In genomic region chr11:95788921-95789505, GRCh38 we compare ENCODE assay signal across 8 cellular contexts. TPM values are rescaled to one million over a fixed set of nuclear protein-coding genes. Genes with fewer than 3 reads are reported as not detected.
DNase-seq lines count a peak whose midpoint lies in the region; ATAC-seq, FAIRE-seq and TF ChIP-seq lines count a peak whose summit lies in the region.

No MANE protein-coding gene starts in this region.

- ATAC-seq in DND-41 (ENCODE audit: insufficient read depth, low read depth) (peak; percentile 8; the same call in 2 of the 3 replicates), RWPE2 (ENCODE audit: low read depth) (no peak)

- H3K4me3 ChIP-seq in DND-41 (ENCODE audit: low read depth in 1 of 2, low read length in 2 of 2) (peak overlapping the region; percentile 85 to 91), RWPE2 (ENCODE audit: severe bottlenecking) (peak overlapping the region; percentile 95), keratinocyte (ENCODE audit: control insufficient read depth in 2 of 3, extremely low read depth in 1 of 3, insufficient read depth in 2 of 3, low read depth in 1 of 3, low read length in 3 of 3) (peak overlapping the region; percentile 80 to 94 (median 94))

- H3K79me2 ChIP-seq in DND-41 (ENCODE audit: insufficient read depth, low read length) = peaks cover 74% of the 10 kb centered on the region
- peaks cover 39% of the 10 kb centered on the region for H3K79me2 ChIP-seq in keratinocyte (ENCODE audit: control insufficient read depth, insufficient read depth, low read length)

- H3K9ac ChIP-seq in DND-41 (ENCODE audit: low read depth, low read length) (peak overlapping the region; percentile 86), keratinocyte (ENCODE audit: control insufficient read depth, extremely low read depth, insufficient read depth, low read length) (peak overlapping the region; percentile 95)

- peaks cover 25% of the 10 kb centered on the region; the same call in 1 of the 2 replicates for H4K20me1 ChIP-seq in DND-41 (ENCODE audit: insufficient read depth, low read length)
- no peaks in the 10 kb centered on the region for H4K20me1 ChIP-seq in keratinocyte (ENCODE audit: control insufficient read depth, extremely low read depth, insufficient read depth, low read length)

- H2AFZ ChIP-seq in DND-41 (ENCODE audit: low read depth, low read length) (peak overlapping the region; percentile 93), keratinocyte (ENCODE audit: control insufficient read depth, low read length) (peak overlapping the region; percentile 85)

- H3K27ac ChIP-seq in DND-41 (ENCODE audit: low read length) (peak overlapping the region; percentile 88), RWPE2 (ENCODE audit: poor library complexity, severe bottlenecking) (peak overlapping the region; percentile 74), keratinocyte (ENCODE audit: control insufficient read depth, insufficient read depth, low read length) (peak overlapping the region; percentile 96)

- peaks cover 38% of the 10 kb centered on the region for H3K36me3 ChIP-seq in DND-41 (ENCODE audit: insufficient read depth, low read length)
- H3K36me3 ChIP-seq in RWPE2 (ENCODE audit: low read depth) = peaks cover 55% of the 10 kb centered on the region
- peaks cover 0 to 2% of the 10 kb centered on the region in 2 experiments for H3K36me3 ChIP-seq in keratinocyte (ENCODE audit: control insufficient read depth in 2 of 2, extremely low read depth in 1 of 2, insufficient read depth in 2 of 2, low read length in 2 of 2)

- in situ Hi-C loops in T47D (cut with HindIII; ENCODE audit: low pct_unique_long_range_greater_than_20kb, low sequenced_read_pairs) = no loop called here

- H3K9me1 ChIP-seq in keratinocyte (ENCODE audit: control insufficient read depth, extremely low read depth, insufficient read depth, low read length) = no peaks in the 10 kb centered on the region

- H3K4me2 ChIP-seq in DND-41 (ENCODE audit: insufficient read depth, low read length) (peak overlapping the region; percentile 75), keratinocyte (ENCODE audit: control insufficient read depth, extremely low read depth, insufficient read depth, low read depth, low read length) (peak overlapping the region; percentile 87)

- H3K4me1 ChIP-seq in DND-41 (ENCODE audit: insufficient read depth, low read length) = peaks cover 62% of the 10 kb centered on the region
- peaks cover 7% of the 10 kb centered on the region for H3K4me1 ChIP-seq in RWPE2 (ENCODE audit: insufficient read depth, poor library complexity, severe bottlenecking)
- H3K4me1 ChIP-seq in keratinocyte (ENCODE audit: control insufficient read depth, extremely low read depth, insufficient read depth, low read length) = peaks cover 17% of the 10 kb centered on the region

- H3K9me3 ChIP-seq in DND-41 (ENCODE audit: insufficient read depth, low read length, severe bottlenecking) (no peaks in the 10 kb centered on the region), RWPE2 (ENCODE audit: severe bottlenecking) (no peaks in the 10 kb centered on the region), keratinocyte (ENCODE audit: control insufficient read depth, low read depth, low read length) (no peaks in the 10 kb centered on the region)

- no peak for FAIRE-seq in keratinocyte (lab: Jason Lieb, UNC)

- peak; percentile 57 for DNase-seq in DND-41
- peak; percentile 40 for DNase-seq in HEK293T (ENCODE audit: extremely low spot score)
- peak; percentile 42 for DNase-seq in RWPE2 (ENCODE audit: low spot score)
- peak; percentile 5 to 52 for DNase-seq in T47D (ENCODE audit: low read depth in 1 of 2, low spot score in 1 of 2)
- DNase-seq in keratinocyte (ENCODE audit: low read depth, low spot score) = no peak
- peak; percentile 39 for DNase-seq in stimulated activated CD4-positive, alpha-beta T cell treated with anti-CD3 and anti-CD28 coated beads, Interleukin-4, amount 100 ng/mL, for 24 hours
- no peak for DNase-seq in ecto neural progenitor cell (ENCODE audit: low spot score)
- no peak for DNase-seq in NCI-H1048 (lab: John Stamatoyannopoulos, UW)

- dilution Hi-C loops in keratinocyte (cut with MboI; ENCODE audit: extremely low pct_ligation_motif_present, low sequenced_read_pairs) = no loop called here

- H3K27me3 ChIP-seq in DND-41 (ENCODE audit: insufficient read depth, low read length, poor library complexity) (no peaks in the 10 kb centered on the region), RWPE2 (ENCODE audit: insufficient read depth, poor library complexity, severe bottlenecking) (no peaks in the 10 kb centered on the region), keratinocyte (ENCODE audit: control insufficient read depth, extremely low read depth, insufficient read depth, low read length) (no peaks in the 10 kb centered on the region)

- POLR2A ChIA-PET in HEK293T (lab: Yijun Ruan, JAX) = interaction anchor here (0.6 to 2.8 kb wide), 21 partner anchors 9 to 722 kb away, joined by 3 to 22 read pairs (median 4); partner anchors contain the start of genes CCDC82, JRKL, MTMR2 and SRSF8

- TF ChIP-seq CTCF in DND-41 (IDR thresholded peaks at IDR 0.05; ENCODE audit: borderline replicate concordance, extremely low read depth, low read length, poor library complexity, severe bottlenecking) (peak; percentile 45), RWPE2 (IDR thresholded peaks at IDR 0.05; ENCODE audit: poor library complexity, severe bottlenecking) (no peak), keratinocyte (optimal IDR thresholded peaks at IDR 0.05 in 1 of 3, IDR thresholded peaks at IDR 0.05 in 1 of 3, conservative IDR thresholded peaks at IDR 0.05 in 1 of 3; ENCODE audit: extremely low read depth in 1 of 3, insufficient read depth in 2 of 3, low read length in 3 of 3) (peak in 2 of 3 experiments; percentile 12 to 26)

- CTCF ChIA-PET in HEK293T (lab: Yijun Ruan, JAX) = no interaction called here

TF ChIP-seq in HEK293T, 16 proteins besides CTCF, POLR2A, EP300 and RAD21:
- TF ChIP-seq BHLHE40 (IDR thresholded peaks at IDR 0.05; ENCODE audit: borderline replicate concordance) = no peak
- TF ChIP-seq ZNF384 (IDR thresholded peaks at IDR 0.05) = no peak
- TF ChIP-seq CTBP1 (IDR thresholded peaks at IDR 0.05; ENCODE audit: borderline replicate concordance) = no peak
- TF ChIP-seq ELF4 (IDR thresholded peaks at IDR 0.05) = no peak
- no peak for TF ChIP-seq FOXA1 (IDR thresholded peaks at IDR 0.05)
- TF ChIP-seq SUZ12 (IDR thresholded peaks at IDR 0.05) = no peak
- no peak for TF ChIP-seq FOXK2 (IDR thresholded peaks at IDR 0.05)
- TF ChIP-seq ARNT (IDR thresholded peaks at IDR 0.05) = no peak
- TF ChIP-seq TARDBP (IDR thresholded peaks at IDR 0.05) = no peak
- no peak for TF ChIP-seq FOXM1 (IDR thresholded peaks at IDR 0.05; ENCODE audit: borderline replicate concordance)
- no peak for TF ChIP-seq SP1 (IDR thresholded peaks at IDR 0.05)

RNA-seq across cellular contexts. Expression of gene FAM76B, which starts 0.6 kb away (rescaled TPM):
- polyA plus RNA-seq in keratinocyte = 8.7 to 17.4 TPM (median 10.4 TPM) in 3 replicates
- 34.3 TPM for polyA plus RNA-seq in keratinocyte (2011; ENCODE audit: low read depth)
- polyA plus RNA-seq in keratinocyte (2011; cell fraction: cytosol; rRNA removed) = 3.4 and 4.6 TPM in 2 replicates
- 29.2 and 35.0 TPM in 2 replicates for polyA plus RNA-seq in keratinocyte (2011; cell fraction: nucleus; rRNA removed)
- polyA plus RNA-seq in keratinocyte (2012; ENCODE audit: low replicate concordance) = 6.4 and 9.4 TPM in 2 replicates
- 1.9 to 12.8 TPM (median 2.1 TPM) in 3 replicates for polyA minus RNA-seq in keratinocyte
- 4.6 TPM for polyA minus RNA-seq in keratinocyte (2011; cell fraction: cytosol; rRNA and poly(A)+ RNA removed)
- 7.7 and 18.7 TPM in 2 replicates for polyA minus RNA-seq in keratinocyte (2011; cell fraction: nucleus; rRNA and poly(A)+ RNA removed)

RNA-seq across cellular contexts. Expression of gene CEP57, which starts 1.3 kb away (rescaled TPM):
- polyA plus RNA-seq in keratinocyte = 12.0 to 27.1 TPM (median 16.9 TPM) in 3 replicates
- 50.6 TPM for polyA plus RNA-seq in keratinocyte (2011; ENCODE audit: low read depth)
- 9.4 and 17.8 TPM in 2 replicates for polyA plus RNA-seq in keratinocyte (2011; cell fraction: cytosol; rRNA removed)
- polyA plus RNA-seq in keratinocyte (2011; cell fraction: nucleus; rRNA removed) = 13.3 and 16.0 TPM in 2 replicates
- 14.3 and 15.6 TPM in 2 replicates for polyA plus RNA-seq in keratinocyte (2012; ENCODE audit: low replicate concordance)
- polyA minus RNA-seq in keratinocyte = 3.2 to 20.3 TPM (median 4.7 TPM) in 3 replicates
- polyA minus RNA-seq in keratinocyte (2011; cell fraction: cytosol; rRNA and poly(A)+ RNA removed) = 13.8 TPM
- 6.4 and 10.1 TPM in 2 replicates for polyA minus RNA-seq in keratinocyte (2011; cell fraction: nucleus; rRNA and poly(A)+ RNA removed)

Comparison
In these comparisons a context has a peak if more than half of its experiments do, and no peak if none do; other contexts are left out.
1. DNase-seq: peak in DND-41 (single experiment), HEK293T (single experiment), RWPE2 (single experiment), T47D (2 of 2) and stimulated activated CD4-positive, alpha-beta T cell treated with anti-CD3 and anti-CD28 coated beads, Interleukin-4, amount 100 ng/mL, for 24 hours (single experiment); none in keratinocyte (single experiment), ecto neural progenitor cell (single experiment) and NCI-H1048 (single experiment).
2. Peak in every context shown above with its lines, with median percentiles within 50 percentile points of each other: H3K27ac ChIP-seq and H3K4me3 ChIP-seq.